ENCODE assay signal across 10 cellular contexts in genomic region chr1:2303781-2304180, GRCh38.
"Had no signal": no experiment of that assay in that cellular context is flagged by ENCODE, and none has a peak within 500 bp of the region (broad histone marks: within the 10 kb centered on the region; RNA-seq: fewer than 3 reads in every experiment).

No MANE protein-coding gene starts in this region.

- H3K27ac ChIP-seq: brain microvascular endothelial cell, pancreas had no signal

- H3K4me1 ChIP-seq: pancreas had no signal

- H3K27me3 ChIP-seq: brain microvascular endothelial cell, esophagus squamous epithelium, pancreas had no signal

- ATAC-seq: pancreas; stimulated activated effector memory CD8-positive, alpha-beta T cell treated with anti-CD3 and anti-CD28 coated beads, Interleukin-12 subunit alpha, Interleukin-12 subunit beta, amount 100 ng/mL, for 72 hours had no signal

- DNase-seq: activated CD4-positive, alpha-beta T cell treated with anti-CD3 and anti-CD28 coated beads, Interleukin-2, amount 10 ng/mL, durations not matched to agents 7 days and 5 days; activated CD4-positive, CD25-positive, alpha-beta regulatory T cell; activated CD8-positive, alpha-beta memory T cell treated with anti-CD3 and anti-CD28 coated beads for 24 hours; activated naive CD4-positive, alpha-beta T cell; activated naive CD8-positive, alpha-beta T cell treated with anti-CD3 and anti-CD28 coated beads, Interleukin-2, amount 10 ng/mL, durations not matched to agents 7 days and 5 days; anterior cingulate cortex; brain microvascular endothelial cell; esophagus squamous epithelium had no signal

- H3K4me3 ChIP-seq: esophagus squamous epithelium, pancreas had no signal

- H3K9me3 ChIP-seq: esophagus squamous epithelium, pancreas had no signal
